ENCODE assay signal across 31 cellular contexts in genomic region chrX:63635750-63636149, GRCh38.
"Had no signal": no experiment of that assay in that cellular context is flagged by ENCODE, and none has a peak within 500 bp of the region (broad histone marks: within the 10 kb centered on the region; RNA-seq: fewer than 3 reads in every experiment).

No MANE protein-coding gene starts in this region.

- H3K9me3 ChIP-seq: ascending aorta had no signal

- H3K4me1 ChIP-seq: ascending aorta had no signal

- H3K27me3 ChIP-seq: ascending aorta, cardiac muscle cell had no signal

- H3K27ac ChIP-seq: ascending aorta, cardiac muscle cell, VCaP had no signal

- H3K36me3 ChIP-seq: cardiac muscle cell had no signal

- DNase-seq: activated B cell treated with CpG ODN at 0.5 μM for 24 hours; activated CD4-positive, alpha-beta memory T cell treated with anti-CD3 and anti-CD28 coated beads for 36 hours; activated CD4-positive, alpha-beta T cell treated with anti-CD3 and anti-CD28 coated beads for 4 hours; activated CD4-positive, alpha-beta T cell treated with anti-CD3 and anti-CD28 coated beads, Interleukin-2, amount 10 ng/mL, durations not matched to agents 24 days and 14 days; activated CD4-positive, alpha-beta T cell treated with anti-CD3 and anti-CD28 coated beads, Interleukin-2, amount 50 U/mL, for 1 hour; activated CD4-positive, alpha-beta T cell treated with anti-CD3 and anti-CD28 coated beads, Interleukin-2, amount 50 U/mL, for 4 hours; activated CD4-positive, CD25-positive, alpha-beta regulatory T cell treated with anti-CD3 and anti-CD28 coated beads, Interleukin-2, amount 50 U/mL, for 72 hours; activated CD8-positive, alpha-beta memory T cell treated with anti-CD3 and anti-CD28 coated beads, Interleukin-2, amount 50 U/mL, for 4 hours; activated CD8-positive, alpha-beta T cell treated with anti-CD3 and anti-CD28 coated beads for 36 hours; activated effector memory CD4-positive, alpha-beta T cell treated with anti-CD3 and anti-CD28 coated beads, Interleukin-2, amount 50 U/mL, for 16 hours; activated gamma-delta T cell treated with Interleukin-2 at 50 U/mL for 16 hours; activated naive CD4-positive, alpha-beta T cell; activated naive CD4-positive, alpha-beta T cell treated with anti-CD3 and anti-CD28 coated beads for 36 hours; activated naive CD4-positive, alpha-beta T cell treated with anti-CD3 and anti-CD28 coated beads, Interleukin-2, amount 50 U/mL, for 16 hours; activated naive CD8-positive, alpha-beta T cell treated with anti-CD3 and anti-CD28 coated beads for 36 hours; activated T-cell treated with anti-CD3 and anti-CD28 coated beads for 4 hours; activated T-cell treated with anti-CD3 and anti-CD28 coated beads, Interleukin-2, amount 50 U/mL, for 1 hour; activated T-cell treated with anti-CD3 and anti-CD28 coated beads, Interleukin-2, amount 50 U/mL, for 4 hours; activated T-cell treated with anti-CD3 and anti-CD28 coated beads, Interleukin-2, amount 50 U/mL, for 72 hours; amygdala; anterior cingulate cortex; caudate nucleus; SW 1271; T-helper 1 cell; T-helper 2 cell; T-helper 9 cell had no signal

- ATAC-seq: activated CD8-positive, alpha-beta T cell treated with anti-CD3 and anti-CD28 coated beads for 36 hours; activated naive CD4-positive, alpha-beta T cell treated with anti-CD3 and anti-CD28 coated beads, Interleukin-2, amount 50 U/mL, for 72 hours; activated T-cell treated with anti-CD3 and anti-CD28 coated beads, Interleukin-2, amount 50 U/mL, for 4 hours; activated T-cell treated with anti-CD3 and anti-CD28 coated beads, Interleukin-2, amount 50 U/mL, for 72 hours; activated T-helper 17 cell treated with anti-CD3 and anti-CD28 coated beads, Interleukin-2, amount 50 U/mL, for 72 hours had no signal

- H3K4me3 ChIP-seq: ascending aorta, cardiac muscle cell had no signal
